Comparison of ENCODE assay signal across 27 cellular contexts in genomic region chr10:19048901-19049300, GRCh38. TPM values are rescaled to one million over a fixed set of nuclear protein-coding genes. Genes with fewer than 3 reads are reported as not detected.
"Had no signal": no experiment of that assay in that cellular context is flagged by ENCODE, and none has a peak within 500 bp of the region (broad histone marks: within the 10 kb centered on the region; RNA-seq: fewer than 3 reads in every experiment).

No MANE protein-coding gene starts in this region.

- H3K4me3 Mint-ChIP-seq: activated naive CD8-positive, alpha-beta T cell; activated T-cell treated with anti-CD3 and anti-CD28 coated beads, Interleukin-2, amount 50 U/mL, for 4 hours; natural killer cell treated with Interleukin-12 subunit alpha and Interleukin-12 subunit beta and Interleukin-15 and Interleukin-18, amount 100 ng/mL, for 72 hours; stimulated activated naive B cell treated with anti-CD40 and anti-IgM and Interleukin-4, amounts not matched to agents 10 μg/mL and 1 μg/mL and 100 μg/mL, for 72 hours had no signal

- DNase-seq: activated CD4-positive, alpha-beta T cell treated with anti-CD3 and anti-CD28 coated beads for 1 hour; activated CD8-positive, alpha-beta memory T cell treated with anti-CD3 and anti-CD28 coated beads, Interleukin-2, amount 50 U/mL, for 4 hours; activated naive CD4-positive, alpha-beta T cell; activated T-cell treated with anti-CD3 and anti-CD28 coated beads, Interleukin-2, amount 50 U/mL, for 4 hours; adrenal gland; brain microvascular endothelial cell; caudate nucleus; dermis blood vessel endothelial cell; effector memory CD4-positive, alpha-beta T cell; head of caudate nucleus; left lung; occipital lobe; posterior cingulate gyrus; stimulated activated CD4-positive, alpha-beta T cell treated with anti-CD3 and anti-CD28 coated beads, Interleukin-2, amount 100 ng/mL, for 48 hours; stimulated activated CD8-positive, alpha-beta memory T cell treated with anti-CD3 and anti-CD28 coated beads, Interleukin-4, amount 100 ng/mL, for 48 hours; stimulated activated naive B cell treated with anti-CD40 and anti-IgM and Interleukin-4, amounts not matched to agents 10 μg/mL and 1 μg/mL and 100 μg/mL, for 72 hours; T-helper 1 cell; transverse colon had no signal

- H3K4me1 Mint-ChIP-seq: stimulated activated naive B cell treated with anti-CD40 and anti-IgM and Interleukin-4, amounts not matched to agents 10 μg/mL and 1 μg/mL and 100 μg/mL, for 72 hours had no signal

- H3K9me3 ChIP-seq: adrenal gland, ascending aorta, esophagus muscularis mucosa, transverse colon had no signal

- H3K36me3 Mint-ChIP-seq: activated naive CD8-positive, alpha-beta T cell; natural killer cell treated with Interleukin-12 subunit alpha and Interleukin-12 subunit beta and Interleukin-15 and Interleukin-18, amount 100 ng/mL, for 72 hours; stimulated activated naive B cell treated with anti-CD40 and anti-IgM and Interleukin-4, amounts not matched to agents 10 μg/mL and 1 μg/mL and 100 μg/mL, for 72 hours had no signal

- H3K36me3 ChIP-seq: adrenal gland, ascending aorta, brain microvascular endothelial cell, esophagus muscularis mucosa, left lung, transverse colon had no signal

- H3K27ac Mint-ChIP-seq: activated naive CD8-positive, alpha-beta T cell; activated T-helper 2 cell treated with anti-CD3 and anti-CD28 coated beads, Interferon-gamma antibody, Interleukin-2, Interleukin-4, amounts not matched to agents 10 μg/mL and 5 μg/mL and 100 μg/mL, durations not matched to agents 14 hours and 24 hours and 36 hours; natural killer cell treated with Interleukin-12 subunit alpha and Interleukin-12 subunit beta and Interleukin-15 and Interleukin-18, amount 100 ng/mL, for 72 hours; stimulated activated naive B cell treated with anti-CD40 and anti-IgM and Interleukin-4, amounts not matched to agents 10 μg/mL and 1 μg/mL and 100 μg/mL, for 72 hours had no signal

- H3K27ac ChIP-seq: adrenal gland, ascending aorta, brain microvascular endothelial cell, esophagus muscularis mucosa, left lung had no signal

- ATAC-seq: activated T-cell treated with anti-CD3 and anti-CD28 coated beads, Interleukin-2, amount 50 U/mL, for 4 hours; left lung; natural killer cell treated with Interleukin-12 subunit alpha and Interleukin-12 subunit beta and Interleukin-15 and Interleukin-18, amount 100 ng/mL, for 72 hours; sciatic nerve; stimulated activated naive B cell treated with anti-CD40 and anti-IgM and Interleukin-4, amounts not matched to agents 10 μg/mL and 1 μg/mL and 100 μg/mL, for 72 hours had no signal

- H3K27me3 Mint-ChIP-seq: activated naive CD8-positive, alpha-beta T cell; natural killer cell treated with Interleukin-12 subunit alpha and Interleukin-12 subunit beta and Interleukin-15 and Interleukin-18, amount 100 ng/mL, for 72 hours; stimulated activated naive B cell treated with anti-CD40 and anti-IgM and Interleukin-4, amounts not matched to agents 10 μg/mL and 1 μg/mL and 100 μg/mL, for 72 hours had no signal

- H3K27me3 ChIP-seq: adrenal gland, ascending aorta, brain microvascular endothelial cell, esophagus muscularis mucosa, left lung, transverse colon had no signal

- H3K4me1 ChIP-seq: adrenal gland, ascending aorta, esophagus muscularis mucosa, left lung had no signal

- H3K4me3 ChIP-seq: adrenal gland, ascending aorta, esophagus muscularis mucosa, left lung, lung, transverse colon had no signal

RNA-seq across cellular contexts. Expression of gene MALRD1, which starts 0.3 kb away (rescaled TPM):
- total RNA-seq: activated T-cell treated with anti-CD3 and anti-CD28 coated beads, Interleukin-2, amount 50 U/mL, for 4 hours; activated T-helper 2 cell treated with anti-CD3 and anti-CD28 coated beads, Interferon-gamma antibody, Interleukin-2, Interleukin-4, amounts not matched to agents 10 μg/mL and 5 μg/mL and 100 μg/mL, durations not matched to agents 14 hours and 24 hours and 36 hours; ascending aorta; dermis blood vessel endothelial cell; endothelial cell of umbilical vein had no signal
- polyA plus RNA-seq: endothelial cell of umbilical vein, keratinocyte had no signal
